9 cellular contexts compared by ENCODE assay signal in genomic region chr7:111763221-111763791, GRCh38.
DNase-seq lines count a peak whose midpoint lies in the region; ATAC-seq, FAIRE-seq and TF ChIP-seq lines count a peak whose summit lies in the region.
"Had no signal": no experiment of that assay in that cellular context is flagged by ENCODE, and none has a peak within 500 bp of the region (broad histone marks: within the 10 kb centered on the region; RNA-seq: fewer than 3 reads in every experiment).

No MANE protein-coding gene starts in this region.

- in situ Hi-C loops in GM12878 (cut with MboI): loop anchor here (25.0 kb wide), 1 partner anchor 1124 kb away; no protein-coding TSS in a partner anchor

- H3K4me3 ChIP-seq in GM12878: no peak overlapping the region
- H3K4me3 ChIP-seq: lung had no signal

- intact Hi-C loops in Calu3 (cut with micrococcal nuclease; ENCODE audit: unreplicated experiment): loop anchor here (1.0 to 2.0 kb wide), 3 partner anchors 92 to 733 kb away; no protein-coding TSS in a partner anchor
- intact Hi-C loops in GM12878 (cut with micrococcal nuclease; ENCODE audit: unreplicated experiment): loop anchor here (1.0 to 5.0 kb wide), 2 partner anchors 92 to 649 kb away; no protein-coding TSS in a partner anchor
- intact Hi-C loops in head of caudate nucleus (cut with DNase I): no loop called here

- DNase-seq in Calu3 (no peak), H4 (ENCODE audit: low spot score) (peak; percentile 46), NCI-H2171 treated with DMSO at 0.1 percent for 48 hours (lab: John Stamatoyannopoulos, UW) (peak; percentile 79), GM12878 (ENCODE audit: low read depth, low spot score) (no peak), kidney tubule cell (ENCODE audit: low spot score) (peak; percentile 51), midbrain (lab: John Stamatoyannopoulos, UW) (no peak), head of caudate nucleus (no peak)
- DNase-seq in stimulated activated CD4-positive, alpha-beta T cell treated with anti-CD3 and anti-CD28 coated beads, Interleukin-4, amount 100 ng/mL, for 24 hours: no peak

- peak; percentile 51 for TF ChIP-seq RAD21 in GM12878 (IDR thresholded peaks at IDR 0.05; ENCODE audit: insufficient read depth, low read depth, low read length)

- H3K4me1 ChIP-seq in GM12878 (ENCODE audit: control insufficient read depth, insufficient read depth, low read length): no peaks in the 10 kb centered on the region

- RAD21 ChIA-PET in GM12878 (lab: Charles Lee; ENCODE audit: unreplicated experiment): interaction anchor here (0.7 kb wide), 1 partner anchor 399 kb away, joined by 3 read pairs; no protein-coding TSS in a partner anchor

- SMC1A ChIA-PET in GM12878 (lab: Charles Lee; ENCODE audit: uncharacterized antibody, unreplicated experiment): interaction anchor here (0.8 to 1.1 kb wide), 3 partner anchors 92 to 733 kb away, joined by 3 to 4 read pairs (median 4); no protein-coding TSS in a partner anchor

- CTCF ChIA-PET in Calu3 (lab: Charles Lee) (interaction anchor here (0.5 to 1.9 kb wide), 3 partner anchors 11 to 733 kb away, joined by 4 to 22 read pairs (median 5); no protein-coding TSS in a partner anchor), GM12878 (lab: Yijun Ruan, JAX) (interaction anchor here (0.6 to 1.5 kb wide), 6 partner anchors 10 to 1698 kb away, joined by 3 to 7 read pairs (median 3); no protein-coding TSS in a partner anchor)

- FAIRE-seq in GM12878 (lab: Jason Lieb, UNC): no peak

- TF ChIP-seq CTCF in Calu3 (IDR thresholded peaks at IDR 0.05; ENCODE audit: unreplicated experiment) (peak; percentile 31), GM12878 (IDR thresholded peaks at IDR 0.05 in 2 of 3, conservative IDR thresholded peaks at IDR 0.05 in 1 of 3; ENCODE audit: control insufficient read depth in 2 of 3, extremely low read depth in 1 of 3, insufficient read depth in 1 of 3, low read depth in 3 of 3, low read length in 3 of 3) (peak; percentile 19 to 43 (median 24); a peak in 4 of 6 replicates)

- no peak overlapping the region for H3K9ac ChIP-seq in GM12878 (ENCODE audit: control insufficient read depth, insufficient read depth, low read length)

- no peaks in the 10 kb centered on the region for H3K36me3 Mint-ChIP-seq in Calu3 (ENCODE audit: insufficient read depth, unreplicated experiment)

- POLR2A ChIA-PET in GM12878 (lab: Charles Lee): no interaction called here

- H3K9me3 ChIP-seq in GM12878 (replicated peaks; ENCODE audit: control insufficient read depth, insufficient read depth, low read length): no peaks in the 10 kb centered on the region

- H3K36me3 ChIP-seq in GM12878 (ENCODE audit: control insufficient read depth in 2 of 2, insufficient read depth in 2 of 2, low read length in 1 of 2): no peaks in the 10 kb centered on the region

- H3K4me3 Mint-ChIP-seq in Calu3 (ENCODE audit: low read depth, unreplicated experiment): no peak overlapping the region

- H3K9me3 Mint-ChIP-seq in Calu3 (ENCODE audit: low read depth, unreplicated experiment): no peaks in the 10 kb centered on the region

- H3K27ac ChIP-seq in GM12878 (ENCODE audit: control insufficient read depth, insufficient read depth): no peak overlapping the region

- no peak for TF ChIP-seq EP300 in GM12878 (IDR thresholded peaks at IDR 0.05; ENCODE audit: borderline replicate concordance in 1 of 2, control insufficient read depth in 1 of 2, low read depth in 2 of 2, low read length in 2 of 2)

- H3K27ac Mint-ChIP-seq in Calu3 (ENCODE audit: unreplicated experiment): no peak overlapping the region

- H3K4me1 Mint-ChIP-seq in Calu3 (ENCODE audit: low read depth, unreplicated experiment): no peaks in the 10 kb centered on the region

- ATAC-seq in GM12878: peak; percentile 64

- no peak for TF ChIP-seq POLR2A in GM12878 (IDR thresholded peaks at IDR 0.05; ENCODE audit: low read depth, low read length)

- 33% methylated on average over 3 of the region's 3 CpGs for WGBS in GM12878 (ENCODE audit: insufficient coverage, insufficient replicate concordance, low lambda C conversion rate, missing lambda C conversion rate)

- H3K27me3 ChIP-seq in GM12878 (replicated peaks in 1 of 2; ENCODE audit: control insufficient read depth in 2 of 2, insufficient read depth in 2 of 2, low read length in 1 of 2): no peaks in the 10 kb centered on the region

- no peaks in the 10 kb centered on the region for H3K79me2 ChIP-seq in GM12878 (ENCODE audit: control insufficient read depth, insufficient read depth, low read length)

- BruUV-seq in Calu3 (replicated peaks; lab: Mats Ljungman, UMichigan): no TSS peak
- no TSS peak for BruUV-seq in GM12878 (replicated peaks; lab: Mats Ljungman, UMichigan)

- H4K20me1 ChIP-seq in GM12878 (ENCODE audit: control insufficient read depth, insufficient read depth): no peaks in the 10 kb centered on the region

- H2AFZ ChIP-seq in GM12878 (ENCODE audit: control insufficient read depth, low read depth, low read length): no peak overlapping the region

- no peaks in the 10 kb centered on the region for H3K27me3 Mint-ChIP-seq in Calu3 (ENCODE audit: unreplicated experiment)

- no peak overlapping the region for H3K4me2 ChIP-seq in GM12878 (ENCODE audit: control insufficient read depth, insufficient read depth)

TF ChIP-seq in GM12878, 131 proteins besides CTCF, POLR2A, EP300 and RAD21:
- TF ChIP-seq PRDM15 (CRISPR knock-in tag; IDR thresholded peaks at IDR 0.05): no peak
- TF ChIP-seq, protein P1, sequence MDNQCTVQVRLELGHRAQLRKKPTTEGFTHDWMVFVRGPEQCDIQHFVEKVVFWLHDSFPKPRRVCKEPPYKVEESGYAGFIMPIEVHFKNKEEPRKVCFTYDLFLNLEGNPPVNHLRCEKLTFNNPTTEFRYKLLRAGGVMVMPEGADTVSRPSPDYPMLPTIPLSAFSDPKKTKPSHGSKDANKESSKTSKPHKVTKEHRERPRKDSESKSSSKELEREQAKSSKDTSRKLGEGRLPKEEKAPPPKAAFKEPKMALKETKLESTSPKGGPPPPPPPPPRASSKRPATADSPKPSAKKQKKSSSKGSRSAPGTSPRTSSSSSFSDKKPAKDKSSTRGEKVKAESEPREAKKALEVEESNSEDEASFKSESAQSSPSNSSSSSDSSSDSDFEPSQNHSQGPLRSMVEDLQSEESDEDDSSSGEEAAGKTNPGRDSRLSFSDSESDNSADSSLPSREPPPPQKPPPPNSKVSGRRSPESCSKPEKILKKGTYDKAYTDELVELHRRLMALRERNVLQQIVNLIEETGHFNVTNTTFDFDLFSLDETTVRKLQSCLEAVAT (IDR thresholded peaks at IDR 0.05): no peak
- no peak for TF ChIP-seq TCF12 (IDR thresholded peaks at IDR 0.05; ENCODE audit: low read depth, low read length)
- TF ChIP-seq POLR2AphosphoS5 (IDR thresholded peaks at IDR 0.05; ENCODE audit: low read length): no peak
- TF ChIP-seq IKZF2 (IDR thresholded peaks at IDR 0.05): no peak
- TF ChIP-seq CREB1 (IDR thresholded peaks at IDR 0.05; ENCODE audit: low read depth): no peak
TF ChIP-seq in GM12878: peak in this region for 0.

Comparison
In these comparisons a context has a peak if more than half of its experiments do, and no peak if none do; other contexts are left out.
1. DNase-seq: peak in H4 (single experiment), NCI-H2171 treated with DMSO at 0.1 percent for 48 hours (single experiment) and kidney tubule cell (single experiment); none in Calu3 (single experiment), GM12878 (single experiment), midbrain (single experiment), head of caudate nucleus (0 of 42) and stimulated activated CD4-positive, alpha-beta T cell treated with anti-CD3 and anti-CD28 coated beads, Interleukin-4, amount 100 ng/mL, for 24 hours (single experiment).